ENCODE assay signal across 18 cellular contexts in the genomic region with DNA sequence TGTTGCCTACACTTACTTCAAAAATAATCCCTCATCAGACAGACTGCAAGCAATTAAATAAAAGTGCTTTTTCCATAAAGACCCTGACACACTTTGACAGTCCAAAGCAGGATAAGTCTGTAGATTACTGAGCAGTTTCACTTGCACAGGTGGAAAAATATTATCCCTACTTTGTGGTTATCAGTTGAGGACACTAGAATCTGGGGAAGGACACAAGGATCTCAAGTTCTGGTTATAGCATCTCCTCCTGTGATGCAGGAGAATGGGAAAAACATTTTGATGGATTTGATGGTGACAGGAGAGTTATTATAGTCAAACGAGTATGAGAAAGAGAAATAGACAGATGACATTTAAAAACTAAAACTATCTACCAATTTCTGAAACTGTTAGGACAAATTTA.
DNase-seq lines count a peak whose midpoint lies in the region; ATAC-seq and TF ChIP-seq lines count a peak whose summit lies in the region.
"Had no signal": no experiment of that assay in that cellular context is flagged by ENCODE, and none has a peak within 500 bp of the region (broad histone marks: within the 10 kb centered on the region; RNA-seq: fewer than 3 reads in every experiment).

No MANE protein-coding gene starts in this region.

- H3K4me1 Mint-ChIP-seq in IgD-negative memory B cell: no peaks in the 10 kb centered on the region
- H3K4me1 Mint-ChIP-seq in stimulated activated naive CD8-positive, alpha-beta T cell treated with anti-CD3 and anti-CD28 coated beads, Interleukin-15, amount 100 ng/mL, for 72 hours: no peaks in the 10 kb centered on the region
- H3K4me1 Mint-ChIP-seq: CD14-positive monocyte; CD8-positive, alpha-beta memory T cell had no signal

- no peak for TF ChIP-seq RAD21 in neural cell (conservative IDR thresholded peaks at IDR 0.05)

- no peaks in the 10 kb centered on the region for H3K36me3 Mint-ChIP-seq in IgD-negative memory B cell
- H3K36me3 Mint-ChIP-seq: CD14-positive monocyte; CD8-positive, alpha-beta memory T cell had no signal

- H3K4me3 ChIP-seq in neural cell (ENCODE audit: low read length): no peak overlapping the region
- H3K4me3 ChIP-seq: BLaER1 treated with 17β-estradiol and CSF1 and Interleukin-3, amounts not matched to agents 10 nM and 100 nM; GM12878; GM23248 had no signal

- TF ChIP-seq CTCF in neural cell (IDR thresholded peaks at IDR 0.05; ENCODE audit: poor library complexity, severe bottlenecking): no peak

- H3K9ac ChIP-seq in neural cell (ENCODE audit: low read length): no peak overlapping the region
- H3K9ac ChIP-seq: BLaER1 treated with 17β-estradiol and CSF1 and Interleukin-3, amounts not matched to agents 10 nM and 100 nM; GM23248 had no signal

- DNase-seq in NCI-H82 (lab: John Stamatoyannopoulos, UW): peak; percentile 13
- DNase-seq in activated effector memory CD4-positive, alpha-beta T cell treated with anti-CD3 and anti-CD28 coated beads, Interleukin-2, amount 50 U/mL, for 16 hours: no peak
- no peak for DNase-seq in AG08395 (ENCODE audit: low spot score)
- no peak for DNase-seq in activated naive CD4-positive, alpha-beta T cell treated with Interleukin-2 at 50 U/mL for 16 hours
- DNase-seq in stimulated activated naive CD8-positive, alpha-beta T cell treated with anti-CD3 and anti-CD28 coated beads, Interleukin-15, amount 100 ng/mL, for 72 hours: no peak
- DNase-seq: AML-193; BE2C; CD4-positive, alpha-beta T cell; CD8-positive, alpha-beta memory T cell; DND-41; GM23248; H7 had no signal

- no peaks in the 10 kb centered on the region for H3K27me3 Mint-ChIP-seq in IgD-negative memory B cell
- H3K27me3 Mint-ChIP-seq in stimulated activated naive CD8-positive, alpha-beta T cell treated with anti-CD3 and anti-CD28 coated beads, Interleukin-15, amount 100 ng/mL, for 72 hours: no peaks in the 10 kb centered on the region
- H3K27me3 Mint-ChIP-seq: CD4-positive, alpha-beta T cell; CD8-positive, alpha-beta memory T cell had no signal

- H3K79me2 ChIP-seq in neural cell (replicated peaks; ENCODE audit: insufficient read depth, low read length): no peaks in the 10 kb centered on the region

- no peaks in the 10 kb centered on the region for H3K9me3 ChIP-seq in neural cell (ENCODE audit: low read length)
- H3K9me3 ChIP-seq: BE2C had no signal

- no peak overlapping the region for H3K27ac ChIP-seq in neural cell (ENCODE audit: low read length)
- H3K27ac ChIP-seq: BLaER1 treated with 17β-estradiol and CSF1 and Interleukin-3, amounts not matched to agents 10 nM and 100 nM; GM23248 had no signal

- H3K9me3 Mint-ChIP-seq in IgD-negative memory B cell: no peaks in the 10 kb centered on the region
- H3K9me3 Mint-ChIP-seq in stimulated activated naive CD8-positive, alpha-beta T cell treated with anti-CD3 and anti-CD28 coated beads, Interleukin-15, amount 100 ng/mL, for 72 hours: peaks cover 0 to under 1% of the 10 kb centered on the region in 2 donors

- H3K36me3 ChIP-seq in neural cell (ENCODE audit: insufficient read depth, low read length): no peaks in the 10 kb centered on the region
- H3K36me3 ChIP-seq: BE2C; BLaER1 treated with 17β-estradiol and CSF1 and Interleukin-3, amounts not matched to agents 10 nM and 100 nM had no signal

- H2AFZ ChIP-seq in neural cell (ENCODE audit: low read depth, low read length): no peak overlapping the region
- H2AFZ ChIP-seq: GM23248 had no signal

- TF ChIP-seq EP300 in neural cell (conservative IDR thresholded peaks at IDR 0.05; ENCODE audit: poor library complexity, severe bottlenecking): peak; percentile 16

- ATAC-seq in stimulated activated naive CD8-positive, alpha-beta T cell treated with anti-CD3 and anti-CD28 coated beads, Interleukin-15, amount 100 ng/mL, for 72 hours: no peak
- ATAC-seq: HCT116 had no signal

- H3F3A ChIP-seq in neural cell (ENCODE audit: insufficient read depth, low read length, poor library complexity, severe bottlenecking): no peaks in the 10 kb centered on the region

- H3K4me2 ChIP-seq in neural cell (ENCODE audit: low read length): peak overlapping the region; percentile 29

- H3K4me3 Mint-ChIP-seq in IgD-negative memory B cell: no peak overlapping the region
- H3K4me3 Mint-ChIP-seq in stimulated activated naive CD8-positive, alpha-beta T cell treated with anti-CD3 and anti-CD28 coated beads, Interleukin-15, amount 100 ng/mL, for 72 hours: no peak overlapping the region
- H3K4me3 Mint-ChIP-seq: CD14-positive monocyte; CD4-positive, alpha-beta T cell; CD8-positive, alpha-beta memory T cell had no signal

- H3K27me3 ChIP-seq in neural cell (ENCODE audit: insufficient read depth, low read depth, low read length): no peaks in the 10 kb centered on the region
- H3K27me3 ChIP-seq: BE2C; BLaER1 treated with 17β-estradiol and CSF1 and Interleukin-3, amounts not matched to agents 10 nM and 100 nM had no signal

- no peaks in the 10 kb centered on the region for H4K20me1 ChIP-seq in neural cell (ENCODE audit: insufficient read depth)
- H4K20me1 ChIP-seq: BLaER1 treated with 17β-estradiol and CSF1 and Interleukin-3, amounts not matched to agents 10 nM and 100 nM had no signal

- H3K9me2 ChIP-seq in neural cell (ENCODE audit: insufficient read depth, low read length): no peaks in the 10 kb centered on the region

- H3K27ac Mint-ChIP-seq in IgD-negative memory B cell: peak overlapping the region in 2 of 3 donors; percentile 33 to 36
- no peak overlapping the region for H3K27ac Mint-ChIP-seq in stimulated activated naive CD8-positive, alpha-beta T cell treated with anti-CD3 and anti-CD28 coated beads, Interleukin-15, amount 100 ng/mL, for 72 hours
- H3K27ac Mint-ChIP-seq: CD14-positive monocyte; CD4-positive, alpha-beta T cell; CD8-positive, alpha-beta memory T cell had no signal

TF ChIP-seq in neural cell, 6 proteins besides CTCF, POLR2A, EP300 and RAD21:
- TF ChIP-seq EZH2 (IDR thresholded peaks at IDR 0.05; ENCODE audit: borderline replicate concordance, insufficient read depth, low read length, poor library complexity, severe bottlenecking) (no peak), SMC3 (conservative IDR thresholded peaks at IDR 0.05; ENCODE audit: poor library complexity) (no peak), POLR2AphosphoS5 (IDR thresholded peaks at IDR 0.05) (peak; percentile 16), TAF1 (IDR thresholded peaks at IDR 0.05; ENCODE audit: low read depth) (no peak)

Comparison
In these comparisons a context has a peak if more than half of its experiments do, and no peak if none do; other contexts are left out.
1. H3K27ac Mint-ChIP-seq: peak in IgD-negative memory B cell (2 of 3); none in stimulated activated naive CD8-positive, alpha-beta T cell treated with anti-CD3 and anti-CD28 coated beads, Interleukin-15, amount 100 ng/mL, for 72 hours (0 of 2).